8 cellular contexts compared by ENCODE assay signal in the genomic region with DNA sequence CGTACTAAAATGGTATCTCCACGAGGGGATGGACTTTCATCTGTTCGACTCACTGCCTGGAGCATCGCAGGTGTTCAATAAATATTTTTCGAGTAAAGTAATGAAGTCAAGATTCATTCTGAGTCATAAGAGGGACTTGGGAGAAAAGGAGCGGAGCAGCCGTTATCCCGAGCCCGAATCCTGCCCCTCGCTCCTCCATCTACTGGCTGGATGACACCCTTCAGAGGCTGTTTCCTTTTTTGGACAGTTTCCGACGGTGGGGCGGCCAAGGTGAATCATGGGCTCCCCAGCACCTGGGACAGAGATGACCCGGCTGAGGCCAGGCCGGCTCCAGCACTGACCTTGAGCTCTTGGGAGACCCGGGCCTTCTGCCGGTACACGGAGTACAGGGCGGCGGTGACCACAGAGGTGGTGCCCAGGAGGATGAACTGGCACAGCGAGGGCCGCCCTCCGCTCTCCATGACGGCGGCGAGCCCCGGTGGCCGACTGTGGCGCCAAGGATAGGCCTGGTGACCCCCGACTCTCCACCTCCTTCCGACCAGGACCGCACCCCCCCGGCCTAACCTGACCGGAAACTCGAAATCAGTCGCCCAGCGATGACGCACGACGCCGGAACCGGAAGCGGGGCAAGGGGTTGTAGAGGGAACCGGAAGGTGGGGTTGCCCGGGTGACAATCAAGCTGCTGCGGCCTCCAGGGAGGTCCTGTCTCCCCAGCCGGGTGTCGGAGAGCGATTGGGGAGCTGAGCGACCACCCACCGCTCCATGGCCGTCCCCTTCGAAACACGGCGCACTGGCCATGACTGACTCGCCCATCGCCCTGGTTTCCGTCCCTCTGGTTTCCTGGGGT. TPM values are rescaled to one million over a fixed set of nuclear protein-coding genes. Genes with fewer than 3 reads are reported as not detected.
A peak's percentile ranks its signal among the peaks of the same experiment; 100 is the strongest.
DNase-seq lines count a peak whose midpoint lies in the region; FAIRE-seq and TF ChIP-seq lines count a peak whose summit lies in the region.

Gene MUL1, minus strand, starts transcription at position 588 of the 847 bp plus-strand sequence. Its CDS starts 127 bp downstream, at position 461.

- H2BK15ac ChIP-seq in neuronal stem cell (ENCODE audit: low read length), result no peak within 1 kb of the TSS

- peaks cover 4% of the 10 kb centered on the region for H3K79me1 ChIP-seq in neuronal stem cell (ENCODE audit: low read depth, low read length)

- WGBS in neuronal stem cell (ENCODE audit: extremely low coverage in 2 of 2, insufficient read length in 2 of 2, insufficient replicate concordance in 1 of 2), 2 donors, result no CpG with 5 or more reads among the region's 58 CpGs

- H3K4me1 ChIP-seq in neuronal stem cell (ENCODE audit: control insufficient read depth in 2 of 2, insufficient read depth in 1 of 2, low read depth in 1 of 2, low read length in 2 of 2) (peaks cover 0 to 3% of the 10 kb centered on the region in 2 donors), subcutaneous abdominal adipose tissue (ENCODE audit: control insufficient read depth in 5 of 5, insufficient read depth in 5 of 5, low read length in 5 of 5) (peaks cover 2 to 35% (median 24%) of the 10 kb centered on the region in 5 donors)

- H3K23ac ChIP-seq in neuronal stem cell (ENCODE audit: low read depth, low read length, poor library complexity), result peak within 1 kb of the TSS; percentile 99

- H4K91ac ChIP-seq in neuronal stem cell (ENCODE audit: low read depth, low read length, poor library complexity), result no peak within 1 kb of the TSS

- POLR2A ChIA-PET in HEK293T (lab: Yijun Ruan, JAX), result interaction anchor here (0.5 to 1.4 kb wide), 10 partner anchors 10 to 625 kb away, joined by 3 to 9 read pairs (median 3); partner anchors contain the start of genes CAMK2N1, DDOST, OTUD3 and PINK1

- peaks cover 0 to 24% of the 10 kb centered on the region in 2 donors for H3K36me3 ChIP-seq in neuronal stem cell (replicated peaks in 1 of 2; ENCODE audit: control insufficient read depth in 2 of 2, insufficient read depth in 2 of 2, low read length in 2 of 2)
- H3K36me3 ChIP-seq in subcutaneous abdominal adipose tissue (ENCODE audit: control insufficient read depth in 5 of 5, insufficient read depth in 5 of 5, low read length in 5 of 5), result peaks cover 0 to 6% (median 3%) of the 10 kb centered on the region in 5 donors

- no peak within 1 kb of the TSS for H2BK12ac ChIP-seq in neuronal stem cell (ENCODE audit: low read length)

- no peak for TF ChIP-seq CTCF in NB4 (IDR thresholded peaks at IDR 0.05; ENCODE audit: low read depth, low read length)

- peaks cover 21% of the 10 kb centered on the region for H3K4me1 Mint-ChIP-seq in activated naive CD4-positive, alpha-beta T cell treated with anti-CD3 and anti-CD28 coated beads for 36 hours (ENCODE audit: low read depth)

- H3K4ac ChIP-seq in neuronal stem cell (ENCODE audit: low read length), result no peak within 1 kb of the TSS

- H3K9ac ChIP-seq in neuronal stem cell (ENCODE audit: low read depth, low read length, poor library complexity), result peak within 1 kb of the TSS; percentile 89
- H3K9ac ChIP-seq in subcutaneous abdominal adipose tissue (ENCODE audit: low read length in 5 of 5), result peak within 1 kb of the TSS; percentile 12 to 99 (median 93)

- H3K9me3 Mint-ChIP-seq in activated naive CD4-positive, alpha-beta T cell treated with anti-CD3 and anti-CD28 coated beads for 36 hours, result no peaks in the 10 kb centered on the region

- peak within 1 kb of the TSS; percentile 78 for H3K4me2 ChIP-seq in neuronal stem cell (ENCODE audit: insufficient read depth, low read length, poor library complexity, severe bottlenecking)

- peak within 1 kb of the TSS; percentile 83 for H3K27ac Mint-ChIP-seq in activated naive CD4-positive, alpha-beta T cell treated with anti-CD3 and anti-CD28 coated beads for 36 hours

- FAIRE-seq in G401.6 (lab: Jason Lieb, UNC) (peak; percentile 71), frontal cortex (lab: Jason Lieb, UNC) (no peak)

- peak within 1 kb of the TSS; percentile 86 for H3K18ac ChIP-seq in neuronal stem cell (ENCODE audit: low read length)

- peaks cover under 1% of the 10 kb centered on the region for H3K27me3 Mint-ChIP-seq in activated naive CD4-positive, alpha-beta T cell treated with anti-CD3 and anti-CD28 coated beads for 36 hours (ENCODE audit: low read depth)

- H2BK5ac ChIP-seq in neuronal stem cell (ENCODE audit: low read length), result no peak within 1 kb of the TSS

- peak within 1 kb of the TSS; percentile 49 for H3K14ac ChIP-seq in neuronal stem cell (ENCODE audit: low read length)

- DNase-seq in HEK293T (ENCODE audit: extremely low spot score) (peak; percentile 95), NB4 (ENCODE audit: low read depth) (peak; percentile 92), SK-N-DZ (ENCODE audit: low spot score) (peak; percentile 89), frontal cortex (ENCODE audit: low spot score in 2 of 2) (peak; percentile 78 to 95), neuronal stem cell (ENCODE audit: low spot score) (peak; percentile 89)
- DNase-seq in activated naive CD4-positive, alpha-beta T cell treated with anti-CD3 and anti-CD28 coated beads for 36 hours, result peak; percentile 97

- TF ChIP-seq POLR2A in NB4 (IDR thresholded peaks at IDR 0.05; ENCODE audit: extremely low read depth, insufficient read length), result peak; percentile 59

- no peak within 1 kb of the TSS for H3K27ac ChIP-seq in neuronal stem cell (replicated peaks; ENCODE audit: low read length)
- peak within 1 kb of the TSS; percentile 86 for H3K27ac ChIP-seq in subcutaneous abdominal adipose tissue (ENCODE audit: low read depth, low read length)

- H3K4me3 Mint-ChIP-seq in activated naive CD4-positive, alpha-beta T cell treated with anti-CD3 and anti-CD28 coated beads for 36 hours, result peak within 1 kb of the TSS; percentile 91

- H3K36me3 Mint-ChIP-seq in activated naive CD4-positive, alpha-beta T cell treated with anti-CD3 and anti-CD28 coated beads for 36 hours (ENCODE audit: low read depth), result peaks cover 3% of the 10 kb centered on the region

- H3K27me3 ChIP-seq in neuronal stem cell (ENCODE audit: control insufficient read depth in 3 of 3, insufficient read depth in 3 of 3, low read depth in 1 of 3, low read length in 3 of 3) (peaks cover 0 to 8% (median 7%) of the 10 kb centered on the region in 3 experiments), subcutaneous abdominal adipose tissue (ENCODE audit: control insufficient read depth in 5 of 5, insufficient read depth in 4 of 5, low read length in 5 of 5) (peaks cover 0 to 6% (median 0%) of the 10 kb centered on the region in 5 donors)

- peak within 1 kb of the TSS; percentile 16 for H2AK5ac ChIP-seq in neuronal stem cell (ENCODE audit: low read depth, low read length)

- H4K8ac ChIP-seq in neuronal stem cell (ENCODE audit: low read depth, low read length), result no peak within 1 kb of the TSS

- CTCF ChIA-PET in HEK293T (lab: Yijun Ruan, JAX), result interaction anchor here (0.7 kb wide), 1 partner anchor 146 kb away, joined by 3 read pairs; no protein-coding TSS in a partner anchor
- CTCF ChIA-PET in activated naive CD4-positive, alpha-beta T cell treated with anti-CD3 and anti-CD28 coated beads for 36 hours (lab: Charles Lee), result interaction anchor here (0.8 to 1.1 kb wide), 3 partner anchors 13 to 295 kb away, joined by 3 to 7 read pairs (median 4); no protein-coding TSS in a partner anchor

- H3K9me3 ChIP-seq in neuronal stem cell (replicated peaks in 1 of 2; ENCODE audit: control insufficient read depth in 2 of 2, insufficient read depth in 1 of 2, low read depth in 1 of 2, low read length in 2 of 2) (no peaks in the 10 kb centered on the region), subcutaneous abdominal adipose tissue (ENCODE audit: control insufficient read depth in 5 of 5, low read length in 5 of 5) (no peaks in the 10 kb centered on the region)

- H3K4me3 ChIP-seq in NB4 (ENCODE audit: low read depth, low read length) (peak within 1 kb of the TSS; percentile 89), neuronal stem cell (ENCODE audit: low read length in 2 of 2) (peak within 1 kb of the TSS; percentile 84 to 97), subcutaneous abdominal adipose tissue (ENCODE audit: low read depth in 1 of 5, low read length in 5 of 5) (peak within 1 kb of the TSS; percentile 91 to 99 (median 94))

- intact Hi-C loops in activated naive CD4-positive, alpha-beta T cell treated with anti-CD3 and anti-CD28 coated beads for 36 hours (cut with micrococcal nuclease), result loop anchor here (1.0 kb wide), 2 partner anchors 11 to 126 kb away; partner anchors contain the start of gene PINK1

- H2AFZ ChIP-seq in neuronal stem cell (ENCODE audit: low read length), result peak within 1 kb of the TSS; percentile 93

- no peak within 1 kb of the TSS for H2BK120ac ChIP-seq in neuronal stem cell (ENCODE audit: low read depth, low read length)

TF ChIP-seq in HEK293T, 16 proteins besides CTCF, POLR2A, EP300 and RAD21:
- no peak for TF ChIP-seq SP1 (IDR thresholded peaks at IDR 0.05)
- no peak for TF ChIP-seq BHLHE40 (IDR thresholded peaks at IDR 0.05; ENCODE audit: borderline replicate concordance)
- TF ChIP-seq ELF4 (IDR thresholded peaks at IDR 0.05), result peak; percentile 61
- TF ChIP-seq SUZ12 (IDR thresholded peaks at IDR 0.05), result no peak
- TF ChIP-seq PKNOX1 (IDR thresholded peaks at IDR 0.05), result peak; percentile 59; the same call in 1 of the 2 replicates

RNA-seq across cellular contexts. Expression of gene MUL1, which starts in this region (rescaled TPM):
- 23.8 and 27.3 TPM in 2 replicates for polyA plus RNA-seq in SK-N-DZ (2014; cell fraction: cytosol; rRNA removed)
- polyA plus RNA-seq in SK-N-DZ (2014; cell fraction: nucleus; rRNA removed), result 10.6 and 13.3 TPM in 2 replicates
- 10 to 100 TPM; 10.9 to 12.1 TPM for total RNA-seq in activated naive CD4-positive, alpha-beta T cell treated with anti-CD3 and anti-CD28 coated beads for 36 hours
- 17.5 TPM for total RNA-seq in frontal cortex
- 10.7 TPM for polyA plus RNA-seq in neuronal stem cell (2013, experiment 1 of 2)
- 10.3 TPM for polyA plus RNA-seq in neuronal stem cell (2013, experiment 2 of 2)
